13 cellular contexts compared by ENCODE assay signal in the genomic region with DNA sequence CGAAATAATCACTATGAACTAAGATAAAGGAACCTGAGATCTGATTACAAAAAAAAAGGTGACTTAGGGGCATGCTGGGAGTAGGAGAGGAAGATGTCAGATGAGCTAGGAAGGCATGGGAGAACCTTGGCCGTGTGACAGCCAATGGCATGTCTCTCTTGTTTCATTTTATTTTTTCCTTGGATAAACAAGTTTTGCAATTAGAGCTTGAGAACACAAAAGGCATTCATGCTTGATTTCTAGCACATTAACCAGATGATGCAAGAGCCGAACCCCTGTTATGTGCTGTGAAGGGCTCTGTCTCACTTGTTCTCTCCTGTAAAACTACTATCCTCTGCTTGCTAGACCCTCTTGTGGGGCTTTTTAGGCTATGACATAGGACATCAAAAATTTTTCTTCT.
DNase-seq lines count a peak whose midpoint lies in the region; ATAC-seq lines count a peak whose summit lies in the region.
"Had no signal": no experiment of that assay in that cellular context is flagged by ENCODE, and none has a peak within 500 bp of the region (broad histone marks: within the 10 kb centered on the region; RNA-seq: fewer than 3 reads in every experiment).

No MANE protein-coding gene starts in this region.

- DNase-seq in G401 (ENCODE audit: low spot score) (peak; percentile 19), astrocyte of the hippocampus (ENCODE audit: low read depth, low spot score) (peak; percentile 36), hippocampal formation (lab: John Stamatoyannopoulos, UW) (peak; percentile 45 to 85), skeletal muscle cell (ENCODE audit: low read depth) (peak; percentile 31), COR-L47 (lab: John Stamatoyannopoulos, UW) (no peak)
- DNase-seq in effector CD4-positive, alpha-beta T cell, result no peak
- DNase-seq: activated CD4-positive, alpha-beta memory T cell treated with anti-CD3 and anti-CD28 coated beads, Interleukin-2, amount 10 ng/mL, durations not matched to agents 7 days and 5 days; CD4-positive, alpha-beta memory T cell; NCI-H524 treated with DMSO at 0.1 percent for 48 hours; stimulated activated CD4-positive, alpha-beta T cell treated with anti-CD3 and anti-CD28 coated beads, Interleukin-4, amount 100 ng/mL, for 1 hour had no signal

- in situ Hi-C loops in G401 (cut with HindIII; ENCODE audit: low sequenced_read_pairs), result no loop called here

- no peak overlapping the region for H3K4me3 ChIP-seq in skeletal muscle cell (ENCODE audit: low read depth, low read length)
- H3K4me3 ChIP-seq: HAP-1 had no signal

- ATAC-seq in GM19467 (IDR thresholded peaks at IDR 0.05; ENCODE audit: unreplicated experiment) (no peak), HG02973 (IDR thresholded peaks at IDR 0.05; ENCODE audit: unreplicated experiment) (no peak)

Comparison
In these comparisons a context has a peak if more than half of its experiments do, and no peak if none do; other contexts are left out.
1. DNase-seq: peak in G401 (single experiment), astrocyte of the hippocampus (single experiment), hippocampal formation (2 of 2) and skeletal muscle cell (single experiment); none in effector CD4-positive, alpha-beta T cell (single experiment) and COR-L47 (single experiment).